ENCODE assay signal across 1 cellular context in the genomic region with DNA sequence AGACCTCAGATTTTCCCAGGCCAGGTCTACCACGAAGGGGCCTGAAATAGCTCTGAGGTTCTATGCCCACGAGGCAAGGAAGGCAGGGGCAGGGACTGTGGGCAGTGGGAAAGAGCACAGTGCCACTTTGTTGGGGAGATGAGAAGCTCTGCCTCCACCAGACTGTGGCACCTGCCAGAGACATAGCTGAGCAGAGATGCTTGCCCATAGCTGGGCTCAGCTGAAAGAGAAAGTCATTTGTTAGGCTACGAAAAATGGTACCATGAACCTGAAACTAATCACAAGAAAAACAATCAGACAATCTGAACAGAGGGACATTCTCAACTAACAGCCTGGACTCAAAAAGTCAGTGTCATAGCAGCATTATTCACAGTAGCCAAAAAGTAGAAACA.
TF ChIP-seq lines count a peak whose summit lies in the region.

No MANE protein-coding gene starts in this region.

TF ChIP-seq in H1, 55 proteins besides CTCF, POLR2A, EP300 and RAD21:
- TF ChIP-seq, protein P1, sequence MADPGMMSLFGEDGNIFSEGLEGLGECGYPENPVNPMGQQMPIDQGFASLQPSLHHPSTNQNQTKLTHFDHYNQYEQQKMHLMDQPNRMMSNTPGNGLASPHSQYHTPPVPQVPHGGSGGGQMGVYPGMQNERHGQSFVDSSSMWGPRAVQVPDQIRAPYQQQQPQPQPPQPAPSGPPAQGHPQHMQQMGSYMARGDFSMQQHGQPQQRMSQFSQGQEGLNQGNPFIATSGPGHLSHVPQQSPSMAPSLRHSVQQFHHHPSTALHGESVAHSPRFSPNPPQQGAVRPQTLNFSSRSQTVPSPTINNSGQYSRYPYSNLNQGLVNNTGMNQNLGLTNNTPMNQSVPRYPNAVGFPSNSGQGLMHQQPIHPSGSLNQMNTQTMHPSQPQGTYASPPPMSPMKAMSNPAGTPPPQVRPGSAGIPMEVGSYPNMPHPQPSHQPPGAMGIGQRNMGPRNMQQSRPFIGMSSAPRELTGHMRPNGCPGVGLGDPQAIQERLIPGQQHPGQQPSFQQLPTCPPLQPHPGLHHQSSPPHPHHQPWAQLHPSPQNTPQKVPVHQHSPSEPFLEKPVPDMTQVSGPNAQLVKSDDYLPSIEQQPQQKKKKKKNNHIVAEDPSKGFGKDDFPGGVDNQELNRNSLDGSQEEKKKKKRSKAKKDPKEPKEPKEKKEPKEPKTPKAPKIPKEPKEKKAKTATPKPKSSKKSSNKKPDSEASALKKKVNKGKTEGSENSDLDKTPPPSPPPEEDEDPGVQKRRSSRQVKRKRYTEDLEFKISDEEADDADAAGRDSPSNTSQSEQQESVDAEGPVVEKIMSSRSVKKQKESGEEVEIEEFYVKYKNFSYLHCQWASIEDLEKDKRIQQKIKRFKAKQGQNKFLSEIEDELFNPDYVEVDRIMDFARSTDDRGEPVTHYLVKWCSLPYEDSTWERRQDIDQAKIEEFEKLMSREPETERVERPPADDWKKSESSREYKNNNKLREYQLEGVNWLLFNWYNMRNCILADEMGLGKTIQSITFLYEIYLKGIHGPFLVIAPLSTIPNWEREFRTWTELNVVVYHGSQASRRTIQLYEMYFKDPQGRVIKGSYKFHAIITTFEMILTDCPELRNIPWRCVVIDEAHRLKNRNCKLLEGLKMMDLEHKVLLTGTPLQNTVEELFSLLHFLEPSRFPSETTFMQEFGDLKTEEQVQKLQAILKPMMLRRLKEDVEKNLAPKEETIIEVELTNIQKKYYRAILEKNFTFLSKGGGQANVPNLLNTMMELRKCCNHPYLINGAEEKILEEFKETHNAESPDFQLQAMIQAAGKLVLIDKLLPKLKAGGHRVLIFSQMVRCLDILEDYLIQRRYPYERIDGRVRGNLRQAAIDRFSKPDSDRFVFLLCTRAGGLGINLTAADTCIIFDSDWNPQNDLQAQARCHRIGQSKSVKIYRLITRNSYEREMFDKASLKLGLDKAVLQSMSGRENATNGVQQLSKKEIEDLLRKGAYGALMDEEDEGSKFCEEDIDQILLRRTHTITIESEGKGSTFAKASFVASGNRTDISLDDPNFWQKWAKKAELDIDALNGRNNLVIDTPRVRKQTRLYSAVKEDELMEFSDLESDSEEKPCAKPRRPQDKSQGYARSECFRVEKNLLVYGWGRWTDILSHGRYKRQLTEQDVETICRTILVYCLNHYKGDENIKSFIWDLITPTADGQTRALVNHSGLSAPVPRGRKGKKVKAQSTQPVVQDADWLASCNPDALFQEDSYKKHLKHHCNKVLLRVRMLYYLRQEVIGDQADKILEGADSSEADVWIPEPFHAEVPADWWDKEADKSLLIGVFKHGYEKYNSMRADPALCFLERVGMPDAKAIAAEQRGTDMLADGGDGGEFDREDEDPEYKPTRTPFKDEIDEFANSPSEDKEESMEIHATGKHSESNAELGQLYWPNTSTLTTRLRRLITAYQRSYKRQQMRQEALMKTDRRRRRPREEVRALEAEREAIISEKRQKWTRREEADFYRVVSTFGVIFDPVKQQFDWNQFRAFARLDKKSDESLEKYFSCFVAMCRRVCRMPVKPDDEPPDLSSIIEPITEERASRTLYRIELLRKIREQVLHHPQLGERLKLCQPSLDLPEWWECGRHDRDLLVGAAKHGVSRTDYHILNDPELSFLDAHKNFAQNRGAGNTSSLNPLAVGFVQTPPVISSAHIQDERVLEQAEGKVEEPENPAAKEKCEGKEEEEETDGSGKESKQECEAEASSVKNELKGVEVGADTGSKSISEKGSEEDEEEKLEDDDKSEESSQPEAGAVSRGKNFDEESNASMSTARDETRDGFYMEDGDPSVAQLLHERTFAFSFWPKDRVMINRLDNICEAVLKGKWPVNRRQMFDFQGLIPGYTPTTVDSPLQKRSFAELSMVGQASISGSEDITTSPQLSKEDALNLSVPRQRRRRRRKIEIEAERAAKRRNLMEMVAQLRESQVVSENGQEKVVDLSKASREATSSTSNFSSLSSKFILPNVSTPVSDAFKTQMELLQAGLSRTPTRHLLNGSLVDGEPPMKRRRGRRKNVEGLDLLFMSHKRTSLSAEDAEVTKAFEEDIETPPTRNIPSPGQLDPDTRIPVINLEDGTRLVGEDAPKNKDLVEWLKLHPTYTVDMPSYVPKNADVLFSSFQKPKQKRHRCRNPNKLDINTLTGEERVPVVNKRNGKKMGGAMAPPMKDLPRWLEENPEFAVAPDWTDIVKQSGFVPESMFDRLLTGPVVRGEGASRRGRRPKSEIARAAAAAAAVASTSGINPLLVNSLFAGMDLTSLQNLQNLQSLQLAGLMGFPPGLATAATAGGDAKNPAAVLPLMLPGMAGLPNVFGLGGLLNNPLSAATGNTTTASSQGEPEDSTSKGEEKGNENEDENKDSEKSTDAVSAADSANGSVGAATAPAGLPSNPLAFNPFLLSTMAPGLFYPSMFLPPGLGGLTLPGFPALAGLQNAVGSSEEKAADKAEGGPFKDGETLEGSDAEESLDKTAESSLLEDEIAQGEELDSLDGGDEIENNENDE (IDR thresholded peaks at IDR 0.05; ENCODE audit: insufficient replicate concordance, low read length): no peak
TF ChIP-seq in H1: peak in this region for 0.
